14 cellular contexts compared by ENCODE assay signal in the genomic region with DNA sequence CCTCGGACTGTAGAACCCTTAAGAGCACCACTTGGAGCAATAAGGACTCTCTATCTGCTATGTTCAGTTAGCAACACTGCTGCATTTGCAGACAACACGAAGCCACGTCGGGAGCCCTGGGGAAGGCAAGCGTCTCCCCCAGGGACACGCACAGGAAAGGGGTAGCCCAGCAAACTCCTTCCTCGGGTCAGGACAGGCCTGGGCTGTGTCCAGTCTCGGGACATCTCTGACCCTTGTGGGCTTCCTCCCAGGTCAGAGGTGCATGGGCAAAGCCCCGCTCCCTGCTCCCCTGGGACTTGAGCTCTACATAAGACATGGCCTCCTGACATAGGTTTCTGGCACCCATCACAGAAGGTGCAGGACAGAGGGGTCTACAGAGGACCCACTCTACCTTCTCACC.
A peak's percentile ranks its signal among the peaks of the same experiment; 100 is the strongest.
DNase-seq lines count a peak whose midpoint lies in the region; ATAC-seq and TF ChIP-seq lines count a peak whose summit lies in the region.
"Had no signal": no experiment of that assay in that cellular context is flagged by ENCODE, and none has a peak within 500 bp of the region (broad histone marks: within the 10 kb centered on the region; RNA-seq: fewer than 3 reads in every experiment).

No MANE protein-coding gene starts in this region.

- H3K4me1 ChIP-seq in BLaER1 treated with 17β-estradiol and CSF1 and Interleukin-3, amounts not matched to agents 10 nM and 100 nM = peaks cover 0 to 26% (median 9%) of the 10 kb centered on the region in 10 experiments; a peak in 11 of 20 replicates
- H3K4me1 ChIP-seq: A549 had no signal

- H3K27ac ChIP-seq in BLaER1 treated with 17β-estradiol and CSF1 and Interleukin-3, amounts not matched to agents 10 nM and 100 nM = no peak overlapping the region
- peak overlapping the region; percentile 61 for H3K27ac ChIP-seq in VCaP
- H3K27ac ChIP-seq: A549, GM23248, KMS-11 had no signal

- DNase-seq in GM19238 (ENCODE audit: insufficient read length, low spot score) (peak; percentile 42), NCI-H82 treated with DMSO at 0.1 percent for 48 hours (lab: John Stamatoyannopoulos, UW; ENCODE audit: unreplicated experiment) (no peak)
- DNase-seq: AML-193; Calu3; CD4-positive, alpha-beta T cell; GDM1; H7 had no signal

- H3K36me3 ChIP-seq in BLaER1 treated with 17β-estradiol and CSF1 and Interleukin-3, amounts not matched to agents 10 nM and 100 nM = no peaks in the 10 kb centered on the region

- peaks cover 0 to 11% (median 0%) of the 10 kb centered on the region in 11 experiments; a peak in 5 of 22 replicates for H4K20me1 ChIP-seq in BLaER1 treated with 17β-estradiol and CSF1 and Interleukin-3, amounts not matched to agents 10 nM and 100 nM

- H3K9me3 ChIP-seq in BLaER1 treated with 17β-estradiol and CSF1 and Interleukin-3, amounts not matched to agents 10 nM and 100 nM (replicated peaks in 1 of 11) = no peaks in the 10 kb centered on the region
- H3K9me3 ChIP-seq: A549 had no signal

- no peaks in the 10 kb centered on the region for H3K27me3 ChIP-seq in BLaER1 treated with 17β-estradiol and CSF1 and Interleukin-3, amounts not matched to agents 10 nM and 100 nM

- H3K4me2 ChIP-seq in BLaER1 treated with 17β-estradiol and CSF1 and Interleukin-3, amounts not matched to agents 10 nM and 100 nM = peak overlapping the region in 7 of 11 experiments; percentile 22 to 60 (median 38); a peak in 10 of 22 replicates
- H3K4me2 ChIP-seq: A549, KMS-11 had no signal

- no peak overlapping the region for H3K4me3 ChIP-seq in BLaER1 treated with 17β-estradiol and CSF1 and Interleukin-3, amounts not matched to agents 10 nM and 100 nM
- H3K4me3 ChIP-seq: A549, GM23248 had no signal

- no peak for TF ChIP-seq CTCF in VCaP (conservative IDR thresholded peaks at IDR 0.05)

- ATAC-seq in GM18520 (IDR thresholded peaks at IDR 0.05; ENCODE audit: unreplicated experiment) = no peak
- no peak for ATAC-seq in HG02973 (IDR thresholded peaks at IDR 0.05; ENCODE audit: unreplicated experiment)

- H3K9ac ChIP-seq in BLaER1 treated with 17β-estradiol and CSF1 and Interleukin-3, amounts not matched to agents 10 nM and 100 nM = no peak overlapping the region
- H3K9ac ChIP-seq: GM23248, KMS-11 had no signal
